In genomic region chr1:174990382-174990999, GRCh38 we compare ENCODE assay signal across 8 cellular contexts. TPM values are rescaled to one million over a fixed set of nuclear protein-coding genes. Genes with fewer than 3 reads are reported as not detected.
DNase-seq lines count a peak whose midpoint lies in the region; ATAC-seq and TF ChIP-seq lines count a peak whose summit lies in the region.

No MANE protein-coding gene starts in this region.

- no peak for TF ChIP-seq CTCF in SU-DHL-6 (IDR thresholded peaks at IDR 0.05; ENCODE audit: insufficient read depth, low read length, poor library complexity, severe bottlenecking)
- TF ChIP-seq CTCF in esophagus squamous epithelium (IDR thresholded peaks at IDR 0.05) = no peak
- no peak for TF ChIP-seq CTCF in parathyroid adenoma (IDR thresholded peaks at IDR 0.05)

- H4K20me1 ChIP-seq in SU-DHL-6 (ENCODE audit: low read depth, low read length) = no peaks in the 10 kb centered on the region

- H3K36me3 ChIP-seq in SU-DHL-6 (ENCODE audit: low read length) = peaks cover 20% of the 10 kb centered on the region; the same call in 1 of the 2 replicates
- peaks cover 0 to 47% (median 0%) of the 10 kb centered on the region in 3 donors for H3K36me3 ChIP-seq in esophagus squamous epithelium
- H3K36me3 ChIP-seq in parathyroid adenoma (ENCODE audit: control insufficient read depth, insufficient read depth, low read length) = no peaks in the 10 kb centered on the region

- no peak for TF ChIP-seq POLR2A in esophagus squamous epithelium (IDR thresholded peaks at IDR 0.05)

- H3K4me1 ChIP-seq in esophagus squamous epithelium (peaks cover 0 to 13% (median 0%) of the 10 kb centered on the region in 3 donors), parathyroid adenoma (peaks cover 2% of the 10 kb centered on the region)

- peak overlapping the region; percentile 20; the same call in 1 of the 2 replicates for H3K27ac ChIP-seq in SU-DHL-6 (ENCODE audit: low read depth, low read length)
- peak overlapping the region; percentile 65 to 83 (median 81) for H3K27ac ChIP-seq in esophagus squamous epithelium
- peak overlapping the region; percentile 86 for H3K27ac ChIP-seq in parathyroid adenoma

- intact Hi-C loops in esophagus squamous epithelium (cut with DNase I) = no loop called here

- peak; percentile 50 for ATAC-seq in HG03460 (IDR thresholded peaks at IDR 0.05; ENCODE audit: unreplicated experiment)
- no peak for ATAC-seq in GM19035 (IDR thresholded peaks at IDR 0.05; ENCODE audit: unreplicated experiment)
- no peak for ATAC-seq in HG03521 (IDR thresholded peaks at IDR 0.05; ENCODE audit: unreplicated experiment)

- no peaks in the 10 kb centered on the region for H3K9me2 ChIP-seq in SU-DHL-6 (replicated peaks; ENCODE audit: insufficient read depth, low read length)

- H3F3A ChIP-seq in SU-DHL-6 (ENCODE audit: insufficient read depth) = peaks cover 22% of the 10 kb centered on the region

- 13 to 32% methylated on average over 6 of the region's 6 CpGs for WGBS in esophagus squamous epithelium, 2 donors

- H3K27me3 ChIP-seq in SU-DHL-6 (ENCODE audit: low read length) (no peaks in the 10 kb centered on the region), esophagus squamous epithelium (no peaks in the 10 kb centered on the region), parathyroid adenoma (ENCODE audit: control insufficient read depth, insufficient read depth, low read length) (no peaks in the 10 kb centered on the region)

- H2AFZ ChIP-seq in SU-DHL-6 (ENCODE audit: low read depth, low read length, severe bottlenecking) (no peak overlapping the region), parathyroid adenoma (peak overlapping the region; percentile 81)

- no peaks in the 10 kb centered on the region for H3K9me3 ChIP-seq in SU-DHL-6 (ENCODE audit: insufficient read depth, low read length)
- no peaks in the 10 kb centered on the region for H3K9me3 ChIP-seq in esophagus squamous epithelium
- H3K9me3 ChIP-seq in parathyroid adenoma (ENCODE audit: control insufficient read depth, low read length) = no peaks in the 10 kb centered on the region

- peak; percentile 34 for DNase-seq in DMS153 treated with DMSO at 0.1 percent for 48 hours (lab: John Stamatoyannopoulos, UW; ENCODE audit: unreplicated experiment)
- DNase-seq in esophagus squamous epithelium (lab: John Stamatoyannopoulos, UW) = no peak
- no peak for DNase-seq in stimulated activated CD4-positive, alpha-beta T cell treated with anti-CD3 and anti-CD28 coated beads, Interleukin-4, amount 100 ng/mL, for 4 hours

- peak overlapping the region; percentile 44 for H3K4me2 ChIP-seq in SU-DHL-6 (ENCODE audit: low read depth, low read length, poor library complexity, severe bottlenecking)
- peak overlapping the region; percentile 55 for H3K4me2 ChIP-seq in parathyroid adenoma (ENCODE audit: low read length)

- no peaks in the 10 kb centered on the region for H3K79me2 ChIP-seq in SU-DHL-6 (ENCODE audit: insufficient read depth, low read length)
- no peaks in the 10 kb centered on the region for H3K79me2 ChIP-seq in parathyroid adenoma

- H3K4me3 ChIP-seq in SU-DHL-6 (ENCODE audit: insufficient read depth, low read length, poor library complexity, severe bottlenecking) = no peak overlapping the region
- H3K4me3 ChIP-seq in esophagus squamous epithelium = peak overlapping the region; percentile 11 to 68 (median 40)
- H3K4me3 ChIP-seq in parathyroid adenoma (ENCODE audit: low read depth, low read length) = peak overlapping the region; percentile 65

- H3K9ac ChIP-seq in SU-DHL-6 (ENCODE audit: low read length) (no peak overlapping the region), parathyroid adenoma (no peak overlapping the region)

RNA-seq across cellular contexts. Expression of gene CACYBP, which starts 9.3 kb away (rescaled TPM):
- total RNA-seq in esophagus squamous epithelium = 10 to 100 TPM; 66.9 to 92.5 (median 82.1) TPM

RNA-seq across cellular contexts. Expression of gene MRPS14, which starts 32.7 kb away (rescaled TPM):
- 10 to 100 TPM in 3 of 4 donors, 1 to 10 TPM in 1; 8.6 to 18.1 (median 15.4) TPM for total RNA-seq in esophagus squamous epithelium

Comparison
In these comparisons a context has a peak if more than half of its experiments do, and no peak if none do; other contexts are left out.
1. H3K27ac ChIP-seq: peak in every context shown above with its lines; median percentile 86 in parathyroid adenoma; 81 in esophagus squamous epithelium; 20 in SU-DHL-6.